14 cellular contexts compared by ENCODE assay signal in the genomic region with DNA sequence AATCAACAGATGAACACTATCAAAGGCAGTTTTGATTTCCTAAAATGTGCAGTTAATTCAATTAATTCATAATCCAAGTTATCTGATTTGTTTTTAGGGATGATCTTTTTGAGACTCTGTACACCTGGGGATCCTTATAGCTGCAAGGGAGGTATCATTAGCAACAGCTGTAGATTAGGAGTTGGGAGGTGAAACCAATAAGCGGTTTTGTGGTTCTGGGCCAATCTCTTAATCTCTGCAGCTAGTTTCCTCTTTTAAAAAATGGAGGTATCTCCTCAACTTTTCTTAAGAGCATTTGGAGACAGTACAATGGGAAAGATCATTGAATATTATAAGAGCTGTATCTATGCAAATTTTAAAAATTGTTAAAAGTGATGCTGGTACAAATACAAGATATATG.
DNase-seq lines count a peak whose midpoint lies in the region; ATAC-seq and TF ChIP-seq lines count a peak whose summit lies in the region.
"Had no signal": no experiment of that assay in that cellular context is flagged by ENCODE, and none has a peak within 500 bp of the region (broad histone marks: within the 10 kb centered on the region; RNA-seq: fewer than 3 reads in every experiment).

No MANE protein-coding gene starts in this region.

- intact Hi-C loops in left cardiac atrium (cut with DNase I) = no loop called here

- no peak overlapping the region for H3K27ac Mint-ChIP-seq in immature natural killer cell

- H3F3A ChIP-seq in Loucy (ENCODE audit: low read depth) = no peaks in the 10 kb centered on the region

- peak overlapping the region; percentile 58 for H3K4me2 ChIP-seq in Loucy (ENCODE audit: low read depth, low read length, poor library complexity, severe bottlenecking)

- peaks cover 0 to 1% (median 0%) of the 10 kb centered on the region in 3 donors for H3K27me3 Mint-ChIP-seq in immature natural killer cell (ENCODE audit: low read depth in 3 of 3)

- H3K4me1 Mint-ChIP-seq in immature natural killer cell = no peaks in the 10 kb centered on the region

- no peaks in the 10 kb centered on the region for H3K79me2 ChIP-seq in Loucy (ENCODE audit: insufficient read depth, low read length)

- no peak overlapping the region for H3K4me3 ChIP-seq in GM12865 (ENCODE audit: low read depth, low read length)
- no peak overlapping the region for H3K4me3 ChIP-seq in Loucy (ENCODE audit: low read length, poor library complexity, severe bottlenecking)
- no peak overlapping the region for H3K4me3 ChIP-seq in HAP-1
- H3K4me3 ChIP-seq: colonic mucosa, transverse colon had no signal

- in situ Hi-C loops in HAP-1 (cut with MboI; ENCODE audit: low sequenced_read_pairs) = no loop called here

- H3K9ac ChIP-seq in Loucy (ENCODE audit: low read depth, low read length, poor library complexity, severe bottlenecking) = no peak overlapping the region

- H3K36me3 ChIP-seq in Loucy (ENCODE audit: insufficient read depth, low read length) (no peaks in the 10 kb centered on the region), HAP-1 (replicated peaks) (no peaks in the 10 kb centered on the region)
- H3K36me3 ChIP-seq: colonic mucosa, transverse colon had no signal

- H3K36me3 Mint-ChIP-seq in immature natural killer cell = no peaks in the 10 kb centered on the region

- no peaks in the 10 kb centered on the region for H3K27me3 ChIP-seq in Loucy (ENCODE audit: insufficient read depth, low read length, poor library complexity, severe bottlenecking)
- no peaks in the 10 kb centered on the region for H3K27me3 ChIP-seq in HAP-1 (ENCODE audit: low read depth)
- H3K27me3 ChIP-seq: colonic mucosa, foreskin keratinocyte, transverse colon had no signal

- H2AFZ ChIP-seq in Loucy (ENCODE audit: low read length) = no peak overlapping the region

- H3K4me3 Mint-ChIP-seq in immature natural killer cell = no peak overlapping the region

- H3K9me2 ChIP-seq in Loucy (replicated peaks; ENCODE audit: low read depth, low read length) = no peaks in the 10 kb centered on the region

- peaks cover 0 to 16% (median 8%) of the 10 kb centered on the region in 6 donors for H3K9me3 Mint-ChIP-seq in immature natural killer cell

- TF ChIP-seq CTCF in GM12865 (IDR thresholded peaks at IDR 0.05; ENCODE audit: insufficient read depth, low read depth, low read length, missing control alignments) = no peak
- no peak for TF ChIP-seq CTCF in Loucy (conservative IDR thresholded peaks at IDR 0.05; ENCODE audit: low read length)

- H4K20me1 ChIP-seq in Loucy (ENCODE audit: insufficient read depth, low read length, poor library complexity, severe bottlenecking) = no peaks in the 10 kb centered on the region

- H3K4me1 ChIP-seq in Loucy (ENCODE audit: insufficient read depth, low read length, poor library complexity, severe bottlenecking) = peaks cover 29% of the 10 kb centered on the region
- no peaks in the 10 kb centered on the region for H3K4me1 ChIP-seq in HAP-1
- H3K4me1 ChIP-seq: colonic mucosa, foreskin keratinocyte, transverse colon had no signal

- no peaks in the 10 kb centered on the region for H3K9me3 ChIP-seq in Loucy (ENCODE audit: insufficient read depth, low read depth, low read length)
- no peaks in the 10 kb centered on the region for H3K9me3 ChIP-seq in HAP-1
- H3K9me3 ChIP-seq: colonic mucosa, transverse colon had no signal

- ATAC-seq in GM19467 (IDR thresholded peaks at IDR 0.05; ENCODE audit: unreplicated experiment) = peak; percentile 89
- peak; percentile 69 for ATAC-seq in HG02973 (IDR thresholded peaks at IDR 0.05; ENCODE audit: unreplicated experiment)
- ATAC-seq in left cardiac atrium = no peak
- ATAC-seq: foreskin keratinocyte had no signal

- DNase-seq in GM12865 (ENCODE audit: low read depth) (peak; percentile 41), SIG-M5 treated with dmso at 0.1 percent for 504 hours (lab: John Stamatoyannopoulos, UW; ENCODE audit: unreplicated experiment) (no peak), immature natural killer cell (no peak), HAP-1 (ENCODE audit: low spot score in 2 of 2) (no peak), left cardiac atrium (no peak)
- DNase-seq: activated CD4-positive, CD25-positive, alpha-beta regulatory T cell treated with anti-CD3 and anti-CD28 coated beads, Interleukin-2, amount 50 U/mL, for 72 hours; colonic mucosa; foreskin keratinocyte; NCI-H2029 treated with DMSO at 0.1 percent for 48 hours; SHP77; transverse colon had no signal

Comparison
In these comparisons a context has a peak if more than half of its experiments do, and no peak if none do; other contexts are left out.
1. ATAC-seq: peak in GM19467 (single experiment) and HG02973 (single experiment); none in left cardiac atrium (0 of 2).